In the genomic region with DNA sequence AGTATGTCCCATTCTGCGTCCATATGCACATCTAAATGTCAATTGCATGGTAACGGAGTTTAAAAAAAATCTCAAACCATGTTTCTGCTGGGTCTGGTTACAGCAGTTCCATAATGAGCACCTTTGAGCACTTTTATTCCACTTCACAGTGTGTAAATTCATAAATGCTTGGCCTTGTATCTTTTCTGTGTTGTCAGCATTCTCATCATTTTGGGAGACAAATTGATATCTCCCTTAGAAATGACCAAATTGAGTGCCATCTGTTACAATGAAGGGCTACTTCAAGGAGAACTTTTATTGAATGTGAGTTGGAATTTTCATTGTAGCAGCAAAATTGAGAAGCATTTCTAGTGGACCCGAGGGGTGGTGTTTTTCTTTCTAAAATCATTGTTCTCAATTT, we compare ENCODE assay signal across 23 cellular contexts.
"Had no signal": no experiment of that assay in that cellular context is flagged by ENCODE, and none has a peak within 500 bp of the region (broad histone marks: within the 10 kb centered on the region; RNA-seq: fewer than 3 reads in every experiment).

No MANE protein-coding gene starts in this region.

- H3K9me3 Mint-ChIP-seq: T-helper 1 cell treated with Interleukin-12 subunit alpha and Interleukin-12 subunit beta and Interleukin-4 antibody, amounts not matched to agents 30 μg/mL and 1 μg/mL, for 36 hours had no signal

- DNase-seq: Karpas-422; KG1; MG63; NCI-H1092; NCI-H1105 treated with DMSO at 0.1 percent for 48 hours; NCI-H1417 treated with DMSO at 0.1 percent for 48 hours; NCI-H187; NCI-H2029; NCI-H2081 treated with DMSO at 0.1 percent for 48 hours; NCI-H345; NCI-H446 treated with DMSO at 0.1 percent for 48 hours; NCI-H510A treated with DMSO at 0.1 percent for 48 hours; NCI-H526; NCI-H748 treated with DMSO at 0.1 percent for 48 hours; NK-92 treated with Interleukin-12 subunit alpha and Interleukin-12 subunit beta, amount 100 ng/mL, for 24 hours; PC-3; SHP77; SW 1271; T-cell had no signal

- H3K4me3 Mint-ChIP-seq: T-cell; T-helper 1 cell treated with Interleukin-12 subunit alpha and Interleukin-12 subunit beta and Interleukin-4 antibody, amounts not matched to agents 30 μg/mL and 1 μg/mL, for 36 hours had no signal

- H3K36me3 ChIP-seq: MG63 had no signal

- H3K4me3 ChIP-seq: MG63 had no signal

- H3K27ac Mint-ChIP-seq: T-cell; T-helper 1 cell treated with Interleukin-12 subunit alpha and Interleukin-12 subunit beta and Interleukin-4 antibody, amounts not matched to agents 30 μg/mL and 1 μg/mL, for 36 hours had no signal

- H3K9me3 ChIP-seq: MG63 had no signal

- H3K4me1 Mint-ChIP-seq: T-cell had no signal

- H3K36me3 Mint-ChIP-seq: T-cell had no signal

- H3K27ac ChIP-seq: HL-60, RWPE1 had no signal

- H3K27me3 ChIP-seq: MG63 had no signal

- ATAC-seq: Panc1, PC-3, T-cell had no signal
